8 cellular contexts compared by ENCODE assay signal in genomic region chr12:26936559-26937442, GRCh38. TPM values are rescaled to one million over a fixed set of nuclear protein-coding genes. Genes with fewer than 3 reads are reported as not detected.
DNase-seq lines count a peak whose midpoint lies in the region; ATAC-seq, FAIRE-seq and TF ChIP-seq lines count a peak whose summit lies in the region.

No MANE protein-coding gene starts in this region.

- H3K27me3 ChIP-seq in Panc1 (ENCODE audit: control insufficient read depth, insufficient read depth, low read length) = no peaks in the 10 kb centered on the region
- H3K27me3 ChIP-seq in endocrine pancreas (ENCODE audit: control insufficient read depth, insufficient read depth, low read length) = no peaks in the 10 kb centered on the region
- H3K27me3 ChIP-seq in ovary = no peaks in the 10 kb centered on the region

- no peak for TF ChIP-seq POLR2A in ovary (IDR thresholded peaks at IDR 0.05)

- 12 to 14% (median 13%) methylated on average over 8 of the region's 8 CpGs for WGBS in ovary, 3 donors

- CTCF ChIA-PET in Panc1 (lab: Charles Lee) = no interaction called here

- DNase-seq in GM18507 (ENCODE audit: extremely low spot score, insufficient read length, low read depth) (no peak), Panc1 (ENCODE audit: low read depth, low spot score) (no peak), ovary (no peak), NCI-H2227 (lab: John Stamatoyannopoulos, UW; ENCODE audit: unreplicated experiment) (no peak), NCI-H146 treated with DMSO at 0.1 percent for 48 hours (lab: John Stamatoyannopoulos, UW; ENCODE audit: unreplicated experiment) (no peak)

- in situ Hi-C loops in Panc1 (cut with HindIII; ENCODE audit: low pct_unique_long_range_greater_than_20kb, low sequenced_read_pairs) = no loop called here

- peak overlapping the region; percentile 66 for H3K9ac ChIP-seq in endocrine pancreas (ENCODE audit: control insufficient read depth, insufficient read depth, low read length)

- BruUV-seq in Panc1 (replicated peaks; lab: Mats Ljungman, UMichigan) = TSS peak; percentile 65

- TF ChIP-seq EP300 in ovary (IDR thresholded peaks at IDR 0.05) = no peak

- H3K36me3 ChIP-seq in Panc1 (ENCODE audit: control insufficient read depth, insufficient read depth, low read length) (peaks cover 14% of the 10 kb centered on the region), endocrine pancreas (ENCODE audit: control insufficient read depth, insufficient read depth, low read length) (no peaks in the 10 kb centered on the region), ovary (no peaks in the 10 kb centered on the region)

- no peaks in the 10 kb centered on the region for H3K9me3 ChIP-seq in Panc1 (ENCODE audit: control insufficient read depth, insufficient read depth, low read depth, low read length)
- no peaks in the 10 kb centered on the region for H3K9me3 ChIP-seq in endocrine pancreas (ENCODE audit: control insufficient read depth, low read length)
- no peaks in the 10 kb centered on the region for H3K9me3 ChIP-seq in ovary

- peak; percentile 29 for FAIRE-seq in GM18507 (lab: Jason Lieb, UNC)

- H3K4me3 ChIP-seq in Panc1 (ENCODE audit: low read depth in 2 of 2, low read length in 2 of 2) (peak overlapping the region; percentile 98), endocrine pancreas (ENCODE audit: control insufficient read depth, insufficient read depth, low read length) (peak overlapping the region; percentile 94), ovary (peak overlapping the region; percentile 98)

- intact Hi-C loops in Panc1 (cut with micrococcal nuclease; ENCODE audit: unreplicated experiment) (loop anchor here (5.0 kb wide), 1 partner anchor 76 kb away; the partner anchor contains the start of gene TM7SF3), ovary (cut with DNase I) (loop anchor here in 2 of 4 donors (5.0 to 10.0 kb wide), 2 partner anchors 76 to 78 kb away; partner anchors contain the start of gene TM7SF3 (in 2 of the 2))

- no peak for ATAC-seq in Panc1
- no peak for ATAC-seq in HG02870 (IDR thresholded peaks at IDR 0.05; ENCODE audit: unreplicated experiment)
- ATAC-seq in GM21528 (IDR thresholded peaks at IDR 0.05; ENCODE audit: low FRiP score, unreplicated experiment) = no peak

- H3K27ac ChIP-seq in Panc1 (ENCODE audit: low read length) (peak overlapping the region; percentile 98), ovary (peak overlapping the region in 1 of 2 donors; percentile 93)

- POLR2A ChIA-PET in Panc1 (lab: Charles Lee) = no interaction called here

- TF ChIP-seq CTCF in Panc1 (IDR thresholded peaks at IDR 0.05) (no peak), ovary (IDR thresholded peaks at IDR 0.05) (no peak)

- peaks cover 40% of the 10 kb centered on the region for H3K4me1 ChIP-seq in Panc1 (ENCODE audit: control insufficient read depth, insufficient read depth, low read length)
- H3K4me1 ChIP-seq in endocrine pancreas (ENCODE audit: control insufficient read depth, insufficient read depth, low read length) = peaks cover 34% of the 10 kb centered on the region
- H3K4me1 ChIP-seq in ovary (ENCODE audit: insufficient read depth) = peaks cover under 1% of the 10 kb centered on the region

RNA-seq across cellular contexts. Expression of gene INTS13, which starts 1.0 kb away (rescaled TPM):
- 55.9 TPM for total RNA-seq in Panc1 (2021; ENCODE audit: unreplicated experiment)
- polyA plus RNA-seq in Panc1 (2012; ENCODE audit: insufficient read length) = 36.5 TPM
- 10 to 100 TPM; 11.1 to 18.1 (median 16.3) TPM for total RNA-seq in ovary
- polyA plus RNA-seq in ovary = 10 to 100 TPM; 10.4 to 17.7 TPM

RNA-seq across cellular contexts. Expression of gene FGFR1OP2, which starts 1.5 kb away (rescaled TPM):
- total RNA-seq in Panc1 (2021; ENCODE audit: unreplicated experiment) (60.1 TPM), ovary (100 to 1,000 TPM in 1 of 7 donors, 10 to 100 TPM in 6; 67.8 to 150 (median 80.4) TPM)
- 42.6 TPM for polyA plus RNA-seq in Panc1 (2012; ENCODE audit: insufficient read length)
- 10 to 100 TPM; 48.7 to 55.6 TPM for polyA plus RNA-seq in ovary
